ENCODE assay signal across 8 cellular contexts in genomic region chr3:15427981-15428380, GRCh38. TPM values are rescaled to one million over a fixed set of nuclear protein-coding genes. Genes with fewer than 3 reads are reported as not detected.
DNase-seq lines count a peak whose midpoint lies in the region; ATAC-seq, FAIRE-seq and TF ChIP-seq lines count a peak whose summit lies in the region.

No MANE protein-coding gene starts in this region.

- H3K27me3 ChIP-seq in WERI-Rb-1 (ENCODE audit: insufficient read depth, low read depth, severe bottlenecking) (no peaks in the 10 kb centered on the region), rectal smooth muscle tissue (ENCODE audit: control insufficient read depth, insufficient read depth, low read length) (no peaks in the 10 kb centered on the region)

- H3K4me1 ChIP-seq in rectal smooth muscle tissue (ENCODE audit: control insufficient read depth, insufficient read depth, low read length): peaks cover 4% of the 10 kb centered on the region

- DNase-seq in GM12891 (ENCODE audit: insufficient read length, low spot score) (no peak), WERI-Rb-1 (no peak), germinal center (ENCODE audit: low spot score) (peak; percentile 20), pons (ENCODE audit: low spot score) (no peak), NCI-H2196 (lab: John Stamatoyannopoulos, UW; ENCODE audit: unreplicated experiment) (no peak), NCI-H345 treated with DMSO at 0.1 percent for 48 hours (lab: John Stamatoyannopoulos, UW; ENCODE audit: unreplicated experiment) (no peak)

- no peaks in the 10 kb centered on the region for H3K9me3 ChIP-seq in WERI-Rb-1 (ENCODE audit: severe bottlenecking)

- H3K4me3 ChIP-seq in WERI-Rb-1 (ENCODE audit: low read depth, low read length) (peak overlapping the region; percentile 76), rectal smooth muscle tissue (ENCODE audit: low read length) (peak overlapping the region; percentile 94)

- no peak for TF ChIP-seq CTCF in WERI-Rb-1 (IDR thresholded peaks at IDR 0.05; ENCODE audit: low read depth, low read length)

- ATAC-seq in HG02884 (IDR thresholded peaks at IDR 0.05; ENCODE audit: unreplicated experiment): no peak

- peak overlapping the region; percentile 78 for H3K9ac ChIP-seq in rectal smooth muscle tissue (ENCODE audit: low read length)

- no peak for TF ChIP-seq POLR2A in GM12891 (IDR thresholded peaks at IDR 0.05; ENCODE audit: low read depth, low read length)

- peak; percentile 20 for FAIRE-seq in GM12891 (lab: Jason Lieb, UNC)

- H3K36me3 ChIP-seq in WERI-Rb-1: peaks cover 57% of the 10 kb centered on the region
- H3K36me3 ChIP-seq in rectal smooth muscle tissue (ENCODE audit: control insufficient read depth, insufficient read depth, low read length): peaks cover 3% of the 10 kb centered on the region

- peak overlapping the region; percentile 77; the same call in 1 of the 2 replicates for H3K27ac ChIP-seq in WERI-Rb-1
- H3K27ac ChIP-seq in rectal smooth muscle tissue (ENCODE audit: low read depth, low read length): peak overlapping the region; percentile 66

TF ChIP-seq in GM12891, 5 proteins besides CTCF, POLR2A, EP300 and RAD21:
- TF ChIP-seq SPI1 (IDR thresholded peaks at IDR 0.05; ENCODE audit: low read depth, low read length): no peak
- no peak for TF ChIP-seq TAF1 (IDR thresholded peaks at IDR 0.05; ENCODE audit: low read depth, low read length)
- TF ChIP-seq POU2F2 (IDR thresholded peaks at IDR 0.05; ENCODE audit: low read depth, low read length): no peak
- TF ChIP-seq PAX5 (IDR thresholded peaks at IDR 0.05; ENCODE audit: insufficient read depth, low read length, severe bottlenecking): no peak
- no peak for TF ChIP-seq POLR2AphosphoS5 (IDR thresholded peaks at IDR 0.05; ENCODE audit: low read depth, low read length)
TF ChIP-seq in GM12891: peak in this region for 0.

RNA-seq across cellular contexts. Expression of gene EAF1, which starts 0.6 kb away (rescaled TPM):
- 9.0 TPM for polyA plus RNA-seq in GM12891 (2012; ENCODE audit: low read depth, missing spikeins)

RNA-seq across cellular contexts. Expression of gene METTL6, which starts 0.6 kb away (rescaled TPM):
- polyA plus RNA-seq in GM12891 (2012; ENCODE audit: low read depth, missing spikeins): 12.1 TPM
